In the genomic region with DNA sequence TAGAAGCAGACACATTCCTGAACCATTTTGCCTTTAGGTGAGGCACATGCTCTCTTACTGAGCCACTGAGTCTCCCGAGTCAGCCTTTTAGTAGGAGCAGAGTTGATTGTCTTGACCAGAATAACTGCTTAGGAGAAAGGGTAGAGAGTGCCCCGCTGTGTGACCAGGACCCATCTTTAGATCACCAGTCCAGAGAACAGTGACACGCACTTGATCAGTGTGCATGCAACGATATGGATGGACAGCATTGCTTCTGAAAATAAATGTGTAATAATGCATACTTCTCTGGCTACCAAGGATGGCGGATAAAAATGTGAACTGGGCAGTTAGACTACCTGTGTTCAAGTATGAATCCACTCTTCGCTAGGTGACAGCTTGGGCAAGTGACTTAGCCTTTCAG, we compare ENCODE assay signal across 2 cellular contexts.
TF ChIP-seq lines count a peak whose summit lies in the region.

No MANE protein-coding gene starts in this region.

TF ChIP-seq in IMR-90, 13 proteins besides CTCF, POLR2A, EP300 and RAD21:
- TF ChIP-seq, protein P1, sequence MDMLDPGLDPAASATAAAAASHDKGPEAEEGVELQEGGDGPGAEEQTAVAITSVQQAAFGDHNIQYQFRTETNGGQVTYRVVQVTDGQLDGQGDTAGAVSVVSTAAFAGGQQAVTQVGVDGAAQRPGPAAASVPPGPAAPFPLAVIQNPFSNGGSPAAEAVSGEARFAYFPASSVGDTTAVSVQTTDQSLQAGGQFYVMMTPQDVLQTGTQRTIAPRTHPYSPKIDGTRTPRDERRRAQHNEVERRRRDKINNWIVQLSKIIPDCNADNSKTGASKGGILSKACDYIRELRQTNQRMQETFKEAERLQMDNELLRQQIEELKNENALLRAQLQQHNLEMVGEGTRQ (IDR thresholded peaks at IDR 0.05; ENCODE audit: low read depth, low read length): no peak
- TF ChIP-seq SMC3 (IDR thresholded peaks at IDR 0.05; ENCODE audit: low read depth, low read length): no peak
- no peak for TF ChIP-seq NFE2L2 (IDR thresholded peaks at IDR 0.05; ENCODE audit: low read depth, low read length)
- no peak for TF ChIP-seq CHD1 (IDR thresholded peaks at IDR 0.05; ENCODE audit: low read depth, low read length)
- TF ChIP-seq MAZ (IDR thresholded peaks at IDR 0.05; ENCODE audit: borderline replicate concordance, low read depth, low read length): no peak
- TF ChIP-seq, protein P2, sequence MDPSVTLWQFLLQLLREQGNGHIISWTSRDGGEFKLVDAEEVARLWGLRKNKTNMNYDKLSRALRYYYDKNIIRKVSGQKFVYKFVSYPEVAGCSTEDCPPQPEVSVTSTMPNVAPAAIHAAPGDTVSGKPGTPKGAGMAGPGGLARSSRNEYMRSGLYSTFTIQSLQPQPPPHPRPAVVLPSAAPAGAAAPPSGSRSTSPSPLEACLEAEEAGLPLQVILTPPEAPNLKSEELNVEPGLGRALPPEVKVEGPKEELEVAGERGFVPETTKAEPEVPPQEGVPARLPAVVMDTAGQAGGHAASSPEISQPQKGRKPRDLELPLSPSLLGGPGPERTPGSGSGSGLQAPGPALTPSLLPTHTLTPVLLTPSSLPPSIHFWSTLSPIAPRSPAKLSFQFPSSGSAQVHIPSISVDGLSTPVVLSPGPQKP (IDR thresholded peaks at IDR 0.05; ENCODE audit: borderline replicate concordance, low read depth, low read length): no peak
- TF ChIP-seq RFX5 (IDR thresholded peaks at IDR 0.05; ENCODE audit: low read depth, low read length): no peak
TF ChIP-seq in IMR-90: peak in this region for 0.

TF ChIP-seq in H1, 55 proteins besides CTCF, POLR2A, EP300 and RAD21:
- TF ChIP-seq MAFK (IDR thresholded peaks at IDR 0.05; ENCODE audit: low read depth, low read length) (no peak), HDAC2 (IDR thresholded peaks at IDR 0.05; ENCODE audit: borderline replicate concordance in 1 of 2, low read depth in 2 of 2, low read length in 2 of 2) (no peak), TAF7 (optimal IDR thresholded peaks at IDR 0.05; ENCODE audit: borderline replicate concordance, low read depth, low read length) (no peak), EGR1 (IDR thresholded peaks at IDR 0.05; ENCODE audit: borderline replicate concordance, low read depth, low read length) (no peak), RNF2 (IDR thresholded peaks at IDR 0.05; ENCODE audit: borderline replicate concordance, low read depth, low read length, missing control alignments, poor library complexity, severe bottlenecking) (no peak), KDM4A (IDR thresholded peaks at IDR 0.05; ENCODE audit: low read depth, low read length, severe bottlenecking) (no peak), ASH2L (IDR thresholded peaks at IDR 0.05; ENCODE audit: low read length) (no peak), SAP30 (IDR thresholded peaks at IDR 0.05; ENCODE audit: insufficient read depth, insufficient replicate concordance, low read length) (no peak), TBP (IDR thresholded peaks at IDR 0.05; ENCODE audit: low read depth, low read length) (no peak), PHF8 (conservative IDR thresholded peaks at IDR 0.05; ENCODE audit: low read depth, low read length) (no peak), NANOG (IDR thresholded peaks at IDR 0.05; ENCODE audit: insufficient read depth, low read depth, low read length, poor library complexity, severe bottlenecking) (no peak), POU5F1 (IDR thresholded peaks at IDR 0.05; ENCODE audit: low read depth, low read length) (no peak), BRCA1 (IDR thresholded peaks at IDR 0.05; ENCODE audit: low read depth, low read length) (no peak), RBBP5 (IDR thresholded peaks at IDR 0.05; ENCODE audit: borderline replicate concordance, low read depth, low read length) (no peak), TCF12 (IDR thresholded peaks at IDR 0.05; ENCODE audit: low read depth, low read length) (no peak), CHD1 (IDR thresholded peaks at IDR 0.05; ENCODE audit: low read depth, low read length) (no peak), ZNF274 (IDR thresholded peaks at IDR 0.05; ENCODE audit: borderline replicate concordance, extremely low read depth, low read length) (no peak), SP1 (IDR thresholded peaks at IDR 0.05; ENCODE audit: low read depth, low read length) (no peak)
- TF ChIP-seq, protein P3, sequence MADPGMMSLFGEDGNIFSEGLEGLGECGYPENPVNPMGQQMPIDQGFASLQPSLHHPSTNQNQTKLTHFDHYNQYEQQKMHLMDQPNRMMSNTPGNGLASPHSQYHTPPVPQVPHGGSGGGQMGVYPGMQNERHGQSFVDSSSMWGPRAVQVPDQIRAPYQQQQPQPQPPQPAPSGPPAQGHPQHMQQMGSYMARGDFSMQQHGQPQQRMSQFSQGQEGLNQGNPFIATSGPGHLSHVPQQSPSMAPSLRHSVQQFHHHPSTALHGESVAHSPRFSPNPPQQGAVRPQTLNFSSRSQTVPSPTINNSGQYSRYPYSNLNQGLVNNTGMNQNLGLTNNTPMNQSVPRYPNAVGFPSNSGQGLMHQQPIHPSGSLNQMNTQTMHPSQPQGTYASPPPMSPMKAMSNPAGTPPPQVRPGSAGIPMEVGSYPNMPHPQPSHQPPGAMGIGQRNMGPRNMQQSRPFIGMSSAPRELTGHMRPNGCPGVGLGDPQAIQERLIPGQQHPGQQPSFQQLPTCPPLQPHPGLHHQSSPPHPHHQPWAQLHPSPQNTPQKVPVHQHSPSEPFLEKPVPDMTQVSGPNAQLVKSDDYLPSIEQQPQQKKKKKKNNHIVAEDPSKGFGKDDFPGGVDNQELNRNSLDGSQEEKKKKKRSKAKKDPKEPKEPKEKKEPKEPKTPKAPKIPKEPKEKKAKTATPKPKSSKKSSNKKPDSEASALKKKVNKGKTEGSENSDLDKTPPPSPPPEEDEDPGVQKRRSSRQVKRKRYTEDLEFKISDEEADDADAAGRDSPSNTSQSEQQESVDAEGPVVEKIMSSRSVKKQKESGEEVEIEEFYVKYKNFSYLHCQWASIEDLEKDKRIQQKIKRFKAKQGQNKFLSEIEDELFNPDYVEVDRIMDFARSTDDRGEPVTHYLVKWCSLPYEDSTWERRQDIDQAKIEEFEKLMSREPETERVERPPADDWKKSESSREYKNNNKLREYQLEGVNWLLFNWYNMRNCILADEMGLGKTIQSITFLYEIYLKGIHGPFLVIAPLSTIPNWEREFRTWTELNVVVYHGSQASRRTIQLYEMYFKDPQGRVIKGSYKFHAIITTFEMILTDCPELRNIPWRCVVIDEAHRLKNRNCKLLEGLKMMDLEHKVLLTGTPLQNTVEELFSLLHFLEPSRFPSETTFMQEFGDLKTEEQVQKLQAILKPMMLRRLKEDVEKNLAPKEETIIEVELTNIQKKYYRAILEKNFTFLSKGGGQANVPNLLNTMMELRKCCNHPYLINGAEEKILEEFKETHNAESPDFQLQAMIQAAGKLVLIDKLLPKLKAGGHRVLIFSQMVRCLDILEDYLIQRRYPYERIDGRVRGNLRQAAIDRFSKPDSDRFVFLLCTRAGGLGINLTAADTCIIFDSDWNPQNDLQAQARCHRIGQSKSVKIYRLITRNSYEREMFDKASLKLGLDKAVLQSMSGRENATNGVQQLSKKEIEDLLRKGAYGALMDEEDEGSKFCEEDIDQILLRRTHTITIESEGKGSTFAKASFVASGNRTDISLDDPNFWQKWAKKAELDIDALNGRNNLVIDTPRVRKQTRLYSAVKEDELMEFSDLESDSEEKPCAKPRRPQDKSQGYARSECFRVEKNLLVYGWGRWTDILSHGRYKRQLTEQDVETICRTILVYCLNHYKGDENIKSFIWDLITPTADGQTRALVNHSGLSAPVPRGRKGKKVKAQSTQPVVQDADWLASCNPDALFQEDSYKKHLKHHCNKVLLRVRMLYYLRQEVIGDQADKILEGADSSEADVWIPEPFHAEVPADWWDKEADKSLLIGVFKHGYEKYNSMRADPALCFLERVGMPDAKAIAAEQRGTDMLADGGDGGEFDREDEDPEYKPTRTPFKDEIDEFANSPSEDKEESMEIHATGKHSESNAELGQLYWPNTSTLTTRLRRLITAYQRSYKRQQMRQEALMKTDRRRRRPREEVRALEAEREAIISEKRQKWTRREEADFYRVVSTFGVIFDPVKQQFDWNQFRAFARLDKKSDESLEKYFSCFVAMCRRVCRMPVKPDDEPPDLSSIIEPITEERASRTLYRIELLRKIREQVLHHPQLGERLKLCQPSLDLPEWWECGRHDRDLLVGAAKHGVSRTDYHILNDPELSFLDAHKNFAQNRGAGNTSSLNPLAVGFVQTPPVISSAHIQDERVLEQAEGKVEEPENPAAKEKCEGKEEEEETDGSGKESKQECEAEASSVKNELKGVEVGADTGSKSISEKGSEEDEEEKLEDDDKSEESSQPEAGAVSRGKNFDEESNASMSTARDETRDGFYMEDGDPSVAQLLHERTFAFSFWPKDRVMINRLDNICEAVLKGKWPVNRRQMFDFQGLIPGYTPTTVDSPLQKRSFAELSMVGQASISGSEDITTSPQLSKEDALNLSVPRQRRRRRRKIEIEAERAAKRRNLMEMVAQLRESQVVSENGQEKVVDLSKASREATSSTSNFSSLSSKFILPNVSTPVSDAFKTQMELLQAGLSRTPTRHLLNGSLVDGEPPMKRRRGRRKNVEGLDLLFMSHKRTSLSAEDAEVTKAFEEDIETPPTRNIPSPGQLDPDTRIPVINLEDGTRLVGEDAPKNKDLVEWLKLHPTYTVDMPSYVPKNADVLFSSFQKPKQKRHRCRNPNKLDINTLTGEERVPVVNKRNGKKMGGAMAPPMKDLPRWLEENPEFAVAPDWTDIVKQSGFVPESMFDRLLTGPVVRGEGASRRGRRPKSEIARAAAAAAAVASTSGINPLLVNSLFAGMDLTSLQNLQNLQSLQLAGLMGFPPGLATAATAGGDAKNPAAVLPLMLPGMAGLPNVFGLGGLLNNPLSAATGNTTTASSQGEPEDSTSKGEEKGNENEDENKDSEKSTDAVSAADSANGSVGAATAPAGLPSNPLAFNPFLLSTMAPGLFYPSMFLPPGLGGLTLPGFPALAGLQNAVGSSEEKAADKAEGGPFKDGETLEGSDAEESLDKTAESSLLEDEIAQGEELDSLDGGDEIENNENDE (IDR thresholded peaks at IDR 0.05; ENCODE audit: insufficient replicate concordance, low read length): no peak
